Comparison of ENCODE assay signal across 8 cellular contexts in the genomic region with DNA sequence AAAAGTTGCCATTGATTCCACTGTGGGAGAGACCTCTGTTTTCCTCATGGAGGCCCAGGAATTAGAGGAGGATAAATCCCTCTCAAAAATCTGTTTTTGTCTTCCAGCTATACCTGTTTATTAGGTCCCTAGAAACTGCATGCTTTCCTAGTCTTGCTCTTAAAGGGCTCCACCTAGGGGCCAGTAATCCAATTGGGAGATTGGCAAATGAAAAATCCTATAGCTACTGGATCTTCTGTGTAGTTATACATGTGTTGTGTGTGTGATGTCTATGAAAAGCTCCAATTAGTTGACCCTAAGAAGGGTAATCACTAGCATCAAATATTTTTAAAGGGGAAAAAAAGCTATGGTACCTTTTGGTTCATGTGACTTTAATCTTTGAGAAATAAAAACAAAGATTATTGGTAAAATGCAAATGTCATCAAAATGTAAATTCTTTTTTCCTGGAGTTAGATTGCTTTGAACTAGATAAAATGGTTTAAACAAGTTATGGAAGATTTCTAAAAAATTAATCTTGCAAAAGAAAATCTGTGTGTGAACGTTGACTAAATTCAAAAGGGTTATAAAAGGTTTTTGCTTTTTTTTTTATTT.
A peak's percentile ranks its signal among the peaks of the same experiment; 100 is the strongest.
DNase-seq lines count a peak whose midpoint lies in the region; ATAC-seq and TF ChIP-seq lines count a peak whose summit lies in the region.

No MANE protein-coding gene starts in this region.

- H3K9ac ChIP-seq in KMS-11 (no peak overlapping the region), SK-N-SH (no peak overlapping the region)

- no peak overlapping the region for H3K27ac Mint-ChIP-seq in activated T-helper 2 cell treated with anti-CD3 and anti-CD28 coated beads, Interferon-gamma antibody, Interleukin-2, Interleukin-4, amounts not matched to agents 10 μg/mL and 5 μg/mL and 100 μg/mL, durations not matched to agents 14 hours and 24 hours and 36 hours

- H3K4me1 Mint-ChIP-seq in activated T-helper 2 cell treated with anti-CD3 and anti-CD28 coated beads, Interferon-gamma antibody, Interleukin-2, Interleukin-4, amounts not matched to agents 10 μg/mL and 5 μg/mL and 100 μg/mL, durations not matched to agents 14 hours and 24 hours and 36 hours (ENCODE audit: low read depth): peaks cover 31% of the 10 kb centered on the region

- H3K36me3 Mint-ChIP-seq in activated T-helper 2 cell treated with anti-CD3 and anti-CD28 coated beads, Interferon-gamma antibody, Interleukin-2, Interleukin-4, amounts not matched to agents 10 μg/mL and 5 μg/mL and 100 μg/mL, durations not matched to agents 14 hours and 24 hours and 36 hours (ENCODE audit: low read depth): no peaks in the 10 kb centered on the region

- H3K9me3 ChIP-seq in SK-N-SH (no peaks in the 10 kb centered on the region), tibial nerve (no peaks in the 10 kb centered on the region)

- peaks cover 2% of the 10 kb centered on the region for H3K27me3 Mint-ChIP-seq in activated T-helper 2 cell treated with anti-CD3 and anti-CD28 coated beads, Interferon-gamma antibody, Interleukin-2, Interleukin-4, amounts not matched to agents 10 μg/mL and 5 μg/mL and 100 μg/mL, durations not matched to agents 14 hours and 24 hours and 36 hours (ENCODE audit: low read depth)

- H3K4me3 ChIP-seq in KMS-11 (IDR thresholded peaks at IDR 0.05; ENCODE audit: insufficient read depth, low read depth, low read length) (no peak overlapping the region), SK-N-SH (ENCODE audit: low read depth in 2 of 2, low read length in 1 of 2) (no peak overlapping the region), tibial nerve (no peak overlapping the region)

- H3K4me1 ChIP-seq in KMS-11 (ENCODE audit: low read depth, poor library complexity, severe bottlenecking) (no peaks in the 10 kb centered on the region), SK-N-SH (ENCODE audit: control insufficient read depth in 1 of 2, insufficient read depth in 2 of 2, low read depth in 1 of 2, low read length in 1 of 2) (peaks cover 0 to 3% of the 10 kb centered on the region in 2 experiments; a peak in 2 of 4 replicates), tibial nerve (peaks cover 0 to 10% (median 0%) of the 10 kb centered on the region in 4 donors)

- TF ChIP-seq CTCF in KMS-11 (conservative IDR thresholded peaks at IDR 0.05; ENCODE audit: low read depth, low read length): 0 out of 2 replicates have a peak, but pooled peaks have one; percentile 40
- TF ChIP-seq CTCF in SK-N-SH (IDR thresholded peaks at IDR 0.05): peak; percentile 90
- TF ChIP-seq CTCF in tibial nerve (IDR thresholded peaks at IDR 0.05): peak; percentile 20 to 68 (median 42)

- H3K4me2 ChIP-seq in KMS-11: no peak overlapping the region
- H3K4me2 ChIP-seq in SK-N-SH: no peak overlapping the region

- H3K27me3 ChIP-seq in KMS-11 (ENCODE audit: insufficient read depth, low read depth) (no peaks in the 10 kb centered on the region), SK-N-SH (ENCODE audit: insufficient read depth) (no peaks in the 10 kb centered on the region), tibial nerve (no peaks in the 10 kb centered on the region)

- ATAC-seq in GM18867 (IDR thresholded peaks at IDR 0.05; ENCODE audit: unreplicated experiment): no peak

- H2AFZ ChIP-seq in KMS-11 (ENCODE audit: low read depth) (no peak overlapping the region), SK-N-SH (ENCODE audit: low read depth) (no peak overlapping the region)

- intact Hi-C loops in activated T-helper 2 cell treated with anti-CD3 and anti-CD28 coated beads, Interferon-gamma antibody, Interleukin-2, Interleukin-4, amounts not matched to agents 10 μg/mL and 5 μg/mL and 100 μg/mL, durations not matched to agents 14 hours and 24 hours and 36 hours (cut with micrococcal nuclease): loop anchor here (10.0 kb wide), 3 partner anchors 204 to 554 kb away; partner anchors contain the start of genes PARP4 and SPATA13

- no peak overlapping the region for H3K27ac ChIP-seq in KMS-11
- H3K27ac ChIP-seq in SK-N-SH (ENCODE audit: low read depth in 2 of 2, low read length in 1 of 2): no peak overlapping the region
- H3K27ac ChIP-seq in tibial nerve: no peak overlapping the region

- no peaks in the 10 kb centered on the region for H3K9me2 ChIP-seq in SK-N-SH

- H3K9me3 Mint-ChIP-seq in activated T-helper 2 cell treated with anti-CD3 and anti-CD28 coated beads, Interferon-gamma antibody, Interleukin-2, Interleukin-4, amounts not matched to agents 10 μg/mL and 5 μg/mL and 100 μg/mL, durations not matched to agents 14 hours and 24 hours and 36 hours: no peaks in the 10 kb centered on the region

- 28% methylated on average over 1 of the region's 1 CpG for WGBS in SK-N-SH (ENCODE audit: low lambda C conversion rate)
- WGBS in tibial nerve, 2 donors: 60 to 74% methylated on average over 1 of the region's 1 CpG

- no peaks in the 10 kb centered on the region for H3F3A ChIP-seq in SK-N-SH (replicated peaks; ENCODE audit: insufficient read depth)

- peak; percentile 65 for TF ChIP-seq RAD21 in SK-N-SH (IDR thresholded peaks at IDR 0.05; ENCODE audit: low read length)

- H4K20me1 ChIP-seq in KMS-11 (ENCODE audit: insufficient read depth): no peaks in the 10 kb centered on the region
- H4K20me1 ChIP-seq in SK-N-SH (ENCODE audit: insufficient read depth): no peaks in the 10 kb centered on the region

- H3K36me3 ChIP-seq in KMS-11 (ENCODE audit: insufficient read depth) (no peaks in the 10 kb centered on the region), SK-N-SH (replicated peaks in 1 of 2; ENCODE audit: control insufficient read depth in 1 of 2, insufficient read depth in 2 of 2, low read length in 1 of 2) (no peaks in the 10 kb centered on the region), tibial nerve (no peaks in the 10 kb centered on the region)

- no peak for TF ChIP-seq POLR2A in tibial nerve (IDR thresholded peaks at IDR 0.05)

- CTCF ChIA-PET in SK-N-SH (lab: Yijun Ruan, JAX): interaction anchor here (0.6 to 3.2 kb wide), 29 partner anchors 9 to 502 kb away, joined by 3 to 34 read pairs (median 3); partner anchors contain the start of genes C1QTNF9B and MIPEP

- POLR2A ChIA-PET in SK-N-SH (lab: Yijun Ruan, JAX): no interaction called here

- H3K4me3 Mint-ChIP-seq in activated T-helper 2 cell treated with anti-CD3 and anti-CD28 coated beads, Interferon-gamma antibody, Interleukin-2, Interleukin-4, amounts not matched to agents 10 μg/mL and 5 μg/mL and 100 μg/mL, durations not matched to agents 14 hours and 24 hours and 36 hours (ENCODE audit: low read depth): no peak overlapping the region

- no peaks in the 10 kb centered on the region for H3K79me2 ChIP-seq in KMS-11 (ENCODE audit: insufficient read depth, low read depth)
- H3K79me2 ChIP-seq in SK-N-SH (ENCODE audit: insufficient read depth): no peaks in the 10 kb centered on the region

- TF ChIP-seq EP300 in SK-N-SH (IDR thresholded peaks at IDR 0.05; ENCODE audit: borderline replicate concordance in 1 of 2, low read depth in 1 of 2, low read length in 1 of 2) (no peak), tibial nerve (IDR thresholded peaks at IDR 0.05) (no peak)

- DNase-seq in DMS53 (lab: John Stamatoyannopoulos, UW) (peak; percentile 81), SK-N-SH (no peak), globus pallidus (ENCODE audit: low spot score) (peak; percentile 64), tibial nerve (ENCODE audit: low spot score in 2 of 2) (peak in 1 of 2 donors; percentile 14)
- DNase-seq in activated T-helper 2 cell treated with anti-CD3 and anti-CD28 coated beads, Interferon-gamma antibody, Interleukin-2, Interleukin-4, amounts not matched to agents 10 μg/mL and 5 μg/mL and 100 μg/mL, durations not matched to agents 14 hours and 24 hours and 36 hours (ENCODE audit: low spot score): no peak
- no peak for DNase-seq in activated naive CD4-positive, alpha-beta T cell treated with anti-CD3 and anti-CD28 coated beads, Interleukin-2, amount 50 U/mL, for 16 hours

TF ChIP-seq in SK-N-SH, 30 proteins besides CTCF, POLR2A, EP300 and RAD21:
- peak; percentile 52 for TF ChIP-seq SMC3 (IDR thresholded peaks at IDR 0.05; ENCODE audit: low read depth, low read length)
- TF ChIP-seq, protein P1, sequence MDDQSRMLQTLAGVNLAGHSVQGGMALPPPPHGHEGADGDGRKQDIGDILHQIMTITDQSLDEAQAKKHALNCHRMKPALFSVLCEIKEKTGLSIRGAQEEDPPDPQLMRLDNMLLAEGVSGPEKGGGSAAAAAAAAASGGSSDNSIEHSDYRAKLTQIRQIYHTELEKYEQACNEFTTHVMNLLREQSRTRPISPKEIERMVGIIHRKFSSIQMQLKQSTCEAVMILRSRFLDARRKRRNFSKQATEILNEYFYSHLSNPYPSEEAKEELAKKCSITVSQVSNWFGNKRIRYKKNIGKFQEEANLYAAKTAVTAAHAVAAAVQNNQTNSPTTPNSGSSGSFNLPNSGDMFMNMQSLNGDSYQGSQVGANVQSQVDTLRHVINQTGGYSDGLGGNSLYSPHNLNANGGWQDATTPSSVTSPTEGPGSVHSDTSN (IDR thresholded peaks at IDR 0.05): no peak

Comparison
In these comparisons a context has a peak if more than half of its experiments do, and no peak if none do; other contexts are left out.
1. DNase-seq: peak in DMS53 (single experiment) and globus pallidus (single experiment); none in SK-N-SH (single experiment), activated T-helper 2 cell treated with anti-CD3 and anti-CD28 coated beads, Interferon-gamma antibody, Interleukin-2, Interleukin-4, amounts not matched to agents 10 μg/mL and 5 μg/mL and 100 μg/mL, durations not matched to agents 14 hours and 24 hours and 36 hours (single experiment) and activated naive CD4-positive, alpha-beta T cell treated with anti-CD3 and anti-CD28 coated beads, Interleukin-2, amount 50 U/mL, for 16 hours (single experiment).
2. CTCF ChIP-seq: peak in every context shown above with its lines; median percentile 90 in SK-N-SH; 42 in tibial nerve; 40 in KMS-11.